ENCODE assay signal across 28 cellular contexts in the genomic region with DNA sequence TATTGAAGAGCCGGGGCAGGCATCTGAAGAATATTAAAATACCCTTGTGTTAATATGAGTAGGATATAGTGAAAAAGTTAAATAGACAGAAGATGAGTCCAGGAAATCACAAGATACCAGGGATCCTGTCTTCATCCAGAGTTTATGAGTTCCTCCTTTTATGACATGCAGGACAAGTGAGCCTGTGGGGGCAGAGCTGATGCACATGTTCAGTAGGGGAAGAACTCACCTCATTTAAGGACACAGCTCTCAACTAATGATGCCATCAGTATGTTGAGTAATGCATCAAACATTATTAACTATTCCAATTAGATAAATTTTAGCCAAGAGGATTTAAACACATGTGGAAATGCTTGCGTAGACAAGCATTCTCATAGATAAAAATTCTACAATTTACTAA.
"Had no signal": no experiment of that assay in that cellular context is flagged by ENCODE, and none has a peak within 500 bp of the region (broad histone marks: within the 10 kb centered on the region; RNA-seq: fewer than 3 reads in every experiment).

No MANE protein-coding gene starts in this region.

- H3K27ac ChIP-seq: ascending aorta, breast epithelium, cardiac muscle cell, coronary artery, dorsolateral prefrontal cortex, WERI-Rb-1 had no signal

- H3K9me3 ChIP-seq: ascending aorta, breast epithelium had no signal

- H3K4me3 ChIP-seq: ascending aorta, breast epithelium, cardiac muscle cell, coronary artery, dorsolateral prefrontal cortex had no signal

- ATAC-seq: activated CD4-positive, CD25-positive, alpha-beta regulatory T cell treated with anti-CD3 and anti-CD28 coated beads, Interleukin-2, amount 50 U/mL, for 24 hours; activated CD8-positive, alpha-beta T cell treated with anti-CD3 and anti-CD28 coated beads for 36 hours; activated T-cell treated with anti-CD3 and anti-CD28 coated beads, Interleukin-2, amount 50 U/mL, for 4 hours; activated T-helper 17 cell treated with anti-CD3 and anti-CD28 coated beads, Interleukin-2, amount 50 U/mL, for 72 hours; esophagus mucosa; T-helper 17 cell had no signal

- H3K4me1 ChIP-seq: ascending aorta, breast epithelium had no signal

- H3K27me3 ChIP-seq: ascending aorta, breast epithelium, cardiac muscle cell had no signal

- H3K36me3 ChIP-seq: ascending aorta, breast epithelium, cardiac muscle cell, WERI-Rb-1 had no signal

- FAIRE-seq: frontal cortex had no signal

- DNase-seq: activated B cell treated with CpG ODN at 0.5 μM for 24 hours; activated CD4-positive, alpha-beta T cell treated with anti-CD3 and anti-CD28 coated beads for 48 hours; activated CD4-positive, alpha-beta T cell treated with anti-CD3 and anti-CD28 coated beads, Interleukin-2, amount 50 U/mL, for 1 hour; activated CD4-positive, alpha-beta T cell treated with anti-CD3 and anti-CD28 coated beads, Interleukin-2, amount 50 U/mL, for 48 hours; activated CD8-positive, alpha-beta memory T cell treated with anti-CD3 and anti-CD28 coated beads for 24 hours; activated CD8-positive, alpha-beta T cell treated with anti-CD3 and anti-CD28 coated beads for 36 hours; activated effector memory CD4-positive, alpha-beta T cell treated with Interleukin-2 at 50 U/mL for 16 hours; activated gamma-delta T cell treated with Interleukin-2 at 50 U/mL for 16 hours; activated naive CD4-positive, alpha-beta T cell treated with anti-CD3 and anti-CD28 coated beads, Interleukin-2, amount 50 U/mL, for 16 hours; activated naive CD4-positive, alpha-beta T cell treated with Interleukin-2 at 50 U/mL for 16 hours; activated T-cell treated with anti-CD3 and anti-CD28 coated beads, Interleukin-2, amount 50 U/mL, for 4 hours; dorsolateral prefrontal cortex; effector memory CD4-positive, alpha-beta T cell; endodermal cell; foreskin fibroblast; head of caudate nucleus; T-helper 1 cell; T-helper 17 cell; T1000; WERI-Rb-1 had no signal
